1 cellular context compared by ENCODE assay signal in genomic region chr22:38244106-38244505, GRCh38.
TF ChIP-seq lines count a peak whose summit lies in the region.

No MANE protein-coding gene starts in this region.

TF ChIP-seq in IMR-90, 13 proteins besides CTCF, POLR2A, EP300 and RAD21:
- TF ChIP-seq BHLHE40 (IDR thresholded peaks at IDR 0.05; ENCODE audit: low read depth, low read length): no peak
- TF ChIP-seq CHD1 (IDR thresholded peaks at IDR 0.05; ENCODE audit: low read depth, low read length): no peak
- TF ChIP-seq MXI1 (IDR thresholded peaks at IDR 0.05; ENCODE audit: borderline replicate concordance, low read depth, low read length): no peak
- TF ChIP-seq CEBPB (IDR thresholded peaks at IDR 0.05; ENCODE audit: low read depth, low read length): no peak
- TF ChIP-seq FOS (IDR thresholded peaks at IDR 0.05; ENCODE audit: low read depth, low read length): no peak
- TF ChIP-seq MAFK (IDR thresholded peaks at IDR 0.05; ENCODE audit: low read depth, low read length): no peak
- no peak for TF ChIP-seq USF2 (IDR thresholded peaks at IDR 0.05; ENCODE audit: low read depth, low read length)
- no peak for TF ChIP-seq NFE2L2 (IDR thresholded peaks at IDR 0.05; ENCODE audit: low read depth, low read length)
- TF ChIP-seq RCOR1 (IDR thresholded peaks at IDR 0.05; ENCODE audit: insufficient replicate concordance, low read length): no peak
- TF ChIP-seq ELK1 (IDR thresholded peaks at IDR 0.05; ENCODE audit: borderline replicate concordance, low read depth, low read length): no peak
